ENCODE assay signal across 16 cellular contexts in the genomic region with DNA sequence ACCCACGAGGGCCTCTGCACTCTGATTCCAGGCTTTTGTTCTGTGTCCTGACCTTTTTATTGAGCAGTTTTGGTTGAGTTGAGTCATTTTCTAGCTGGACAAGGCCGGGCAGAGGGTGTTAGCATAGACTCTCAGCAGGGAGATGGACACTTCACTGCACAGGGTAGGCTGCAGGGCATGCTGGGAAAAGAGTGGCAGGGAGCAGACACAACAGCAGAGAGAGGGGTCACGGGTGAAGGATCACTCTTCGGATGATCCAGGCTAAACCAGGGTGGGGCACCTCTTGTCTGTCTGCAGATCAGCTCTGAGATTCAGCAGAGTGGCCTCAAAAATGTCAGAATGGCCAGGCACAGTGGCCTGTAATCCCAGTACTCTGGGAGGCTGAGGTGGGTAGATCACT.
"Had no signal": no experiment of that assay in that cellular context is flagged by ENCODE, and none has a peak within 500 bp of the region (broad histone marks: within the 10 kb centered on the region; RNA-seq: fewer than 3 reads in every experiment).

No MANE protein-coding gene starts in this region.

- H3K4me3 Mint-ChIP-seq: activated naive CD4-positive, alpha-beta T cell treated with anti-CD3 and anti-CD28 coated beads, Interleukin-2, amount 10 ng/mL, durations not matched to agents 7 days and 5 days; memory B cell; nephron; stimulated activated effector memory CD8-positive, alpha-beta T cell treated with anti-CD3 and anti-CD28 coated beads, Interleukin-12 subunit alpha, Interleukin-12 subunit beta, amount 100 ng/mL, for 72 hours; T-helper 17 cell had no signal

- H3K4me1 Mint-ChIP-seq: activated naive CD4-positive, alpha-beta T cell treated with anti-CD3 and anti-CD28 coated beads, Interleukin-2, amount 10 ng/mL, durations not matched to agents 7 days and 5 days; memory B cell; nephron; stimulated activated effector memory CD8-positive, alpha-beta T cell treated with anti-CD3 and anti-CD28 coated beads, Interleukin-12 subunit alpha, Interleukin-12 subunit beta, amount 100 ng/mL, for 72 hours; T-helper 17 cell had no signal

- ATAC-seq: left lung; stimulated activated effector memory CD8-positive, alpha-beta T cell treated with anti-CD3 and anti-CD28 coated beads, Interleukin-12 subunit alpha, Interleukin-12 subunit beta, amount 100 ng/mL, for 72 hours; T-helper 17 cell had no signal

- H3K27ac ChIP-seq: ascending aorta, breast epithelium, dorsolateral prefrontal cortex, esophagus squamous epithelium, hepatocyte, left lung, tibial artery had no signal

- H3K9me3 Mint-ChIP-seq: activated naive CD4-positive, alpha-beta T cell treated with anti-CD3 and anti-CD28 coated beads, Interleukin-2, amount 10 ng/mL, durations not matched to agents 7 days and 5 days; memory B cell; nephron; stimulated activated effector memory CD8-positive, alpha-beta T cell treated with anti-CD3 and anti-CD28 coated beads, Interleukin-12 subunit alpha, Interleukin-12 subunit beta, amount 100 ng/mL, for 72 hours had no signal

- H3K4me1 ChIP-seq: ascending aorta, breast epithelium, esophagus squamous epithelium, left lung, tibial artery had no signal

- FAIRE-seq: keratinocyte had no signal

- DNase-seq: activated CD4-positive, alpha-beta T cell treated with anti-CD3 and anti-CD28 coated beads for 4 hours; activated naive CD4-positive, alpha-beta T cell treated with anti-CD3 and anti-CD28 coated beads, Interleukin-2, amount 10 ng/mL, durations not matched to agents 7 days and 5 days; activated T-cell treated with anti-CD3 and anti-CD28 coated beads, Interleukin-2, amount 50 U/mL, for 1 hour; esophagus squamous epithelium; left lung; nucleus accumbens; T-helper 17 cell had no signal

- H3K9me3 ChIP-seq: ascending aorta, breast epithelium, esophagus squamous epithelium, left lung, tibial artery had no signal

- H3K36me3 ChIP-seq: ascending aorta, breast epithelium, esophagus squamous epithelium, left lung, tibial artery had no signal

- H3K27ac Mint-ChIP-seq: activated naive CD4-positive, alpha-beta T cell treated with anti-CD3 and anti-CD28 coated beads, Interleukin-2, amount 10 ng/mL, durations not matched to agents 7 days and 5 days; memory B cell; nephron; stimulated activated effector memory CD8-positive, alpha-beta T cell treated with anti-CD3 and anti-CD28 coated beads, Interleukin-12 subunit alpha, Interleukin-12 subunit beta, amount 100 ng/mL, for 72 hours; T-helper 17 cell had no signal

- H2AFZ ChIP-seq: hepatocyte had no signal

- H3K36me3 Mint-ChIP-seq: activated naive CD4-positive, alpha-beta T cell treated with anti-CD3 and anti-CD28 coated beads, Interleukin-2, amount 10 ng/mL, durations not matched to agents 7 days and 5 days; memory B cell; stimulated activated effector memory CD8-positive, alpha-beta T cell treated with anti-CD3 and anti-CD28 coated beads, Interleukin-12 subunit alpha, Interleukin-12 subunit beta, amount 100 ng/mL, for 72 hours had no signal

- H3K4me3 ChIP-seq: ascending aorta, breast epithelium, dorsolateral prefrontal cortex, esophagus squamous epithelium, hepatocyte, left lung, tibial artery had no signal

- H3K79me2 ChIP-seq: hepatocyte had no signal

- H3K4me2 ChIP-seq: hepatocyte had no signal

- H3K27me3 ChIP-seq: ascending aorta, breast epithelium, hepatocyte had no signal
